ENCODE assay signal across 10 cellular contexts in genomic region chr15:70195808-70196304, GRCh38.
A peak's percentile ranks its signal among the peaks of the same experiment; 100 is the strongest.
DNase-seq lines count a peak whose midpoint lies in the region; ATAC-seq and TF ChIP-seq lines count a peak whose summit lies in the region.
"Had no signal": no experiment of that assay in that cellular context is flagged by ENCODE, and none has a peak within 500 bp of the region (broad histone marks: within the 10 kb centered on the region; RNA-seq: fewer than 3 reads in every experiment).

No MANE protein-coding gene starts in this region.

- H3K4me3 ChIP-seq in MM.1S (ENCODE audit: low read length) = peak overlapping the region; percentile 21; the same call in 1 of the 2 replicates
- no peak overlapping the region for H3K4me3 ChIP-seq in esophagus (ENCODE audit: low read depth in 1 of 2, low read length in 2 of 2)
- H3K4me3 ChIP-seq in CD8-positive, alpha-beta memory T cell (ENCODE audit: low read length) = no peak overlapping the region
- H3K4me3 ChIP-seq: BLaER1 treated with 17β-estradiol and CSF1 and Interleukin-3, amounts not matched to agents 10 nM and 100 nM had no signal

- H3F3A ChIP-seq in MM.1S (ENCODE audit: insufficient read depth, low read length) = peaks cover 20% of the 10 kb centered on the region

- peak overlapping the region; percentile 75 for H3K9ac ChIP-seq in MM.1S (ENCODE audit: low read length)
- H3K9ac ChIP-seq: BLaER1 treated with 17β-estradiol and CSF1 and Interleukin-3, amounts not matched to agents 10 nM and 100 nM had no signal

- peak overlapping the region; percentile 74 for H3K27ac ChIP-seq in 22Rv1
- peak overlapping the region; percentile 97 for H3K27ac ChIP-seq in MM.1S (ENCODE audit: low read length)
- peak overlapping the region; percentile 46 to 87 for H3K27ac ChIP-seq in esophagus (ENCODE audit: low read depth in 2 of 2, low read length in 1 of 2)
- H3K27ac ChIP-seq in CD8-positive, alpha-beta memory T cell (ENCODE audit: low read depth, low read length) = no peak overlapping the region
- H3K27ac ChIP-seq: BLaER1 treated with 17β-estradiol and CSF1 and Interleukin-3, amounts not matched to agents 10 nM and 100 nM had no signal

- TF ChIP-seq CTCF in 22Rv1 (IDR thresholded peaks at IDR 0.05) (no peak), MM.1S (IDR thresholded peaks at IDR 0.05; ENCODE audit: low read length) (no peak)

- peaks cover 0 to 5% (median 0%) of the 10 kb centered on the region in 3 donors for H3K36me3 Mint-ChIP-seq in CD8-positive, alpha-beta memory T cell

- POLR2A ChIA-PET in CD8-positive, alpha-beta memory T cell (lab: Charles Lee) = interaction anchor here (0.5 kb wide), 1 partner anchor 571 kb away, joined by 3 read pairs; no protein-coding TSS in a partner anchor

- H3K9me3 Mint-ChIP-seq in CD8-positive, alpha-beta memory T cell = peaks cover 0 to 4% (median 3%) of the 10 kb centered on the region in 5 donors

- no peaks in the 10 kb centered on the region for H3K27me3 ChIP-seq in MM.1S (replicated peaks; ENCODE audit: insufficient read depth, low read length)
- H3K27me3 ChIP-seq in esophagus (ENCODE audit: control insufficient read depth in 1 of 2, insufficient read depth in 2 of 2, low read length in 2 of 2) = no peaks in the 10 kb centered on the region
- H3K27me3 ChIP-seq in CD8-positive, alpha-beta memory T cell (ENCODE audit: insufficient read depth, low read length, poor library complexity, severe bottlenecking) = no peaks in the 10 kb centered on the region

- no peaks in the 10 kb centered on the region for H4K20me1 ChIP-seq in MM.1S (ENCODE audit: insufficient read depth, low read length)

- H3K4me3 Mint-ChIP-seq in CD8-positive, alpha-beta memory T cell = no peak overlapping the region

- DNase-seq in MM.1S (no peak), mucosa of gallbladder (ENCODE audit: low spot score) (peak; percentile 70), NCI-H2196 treated with DMSO at 0.1 percent for 48 hours (lab: John Stamatoyannopoulos, UW; ENCODE audit: unreplicated experiment) (no peak)
- DNase-seq in CD8-positive, alpha-beta memory T cell = no peak
- DNase-seq: NCI-H1694 had no signal

- CTCF ChIA-PET in CD8-positive, alpha-beta memory T cell (lab: Charles Lee) = no interaction called here

- no peak overlapping the region for H3K27ac Mint-ChIP-seq in CD8-positive, alpha-beta memory T cell

- H3K36me3 ChIP-seq in MM.1S (replicated peaks; ENCODE audit: insufficient read depth, low read length) (no peaks in the 10 kb centered on the region), esophagus (ENCODE audit: control insufficient read depth in 2 of 2, insufficient read depth in 2 of 2, low read length in 1 of 2) (no peaks in the 10 kb centered on the region)
- no peaks in the 10 kb centered on the region for H3K36me3 ChIP-seq in CD8-positive, alpha-beta memory T cell (ENCODE audit: insufficient read depth, low read length)
- H3K36me3 ChIP-seq: BLaER1 treated with 17β-estradiol and CSF1 and Interleukin-3, amounts not matched to agents 10 nM and 100 nM had no signal

- H3K79me2 ChIP-seq in MM.1S (ENCODE audit: low read length) = no peaks in the 10 kb centered on the region

- peaks cover 4 to 10% of the 10 kb centered on the region in 2 donors for H3K27me3 Mint-ChIP-seq in CD8-positive, alpha-beta memory T cell

- peak overlapping the region; percentile 86 for H3K4me2 ChIP-seq in MM.1S (ENCODE audit: low read depth, low read length)

- no peaks in the 10 kb centered on the region for H3K9me3 ChIP-seq in MM.1S (replicated peaks; ENCODE audit: insufficient read depth, low read length)
- no peaks in the 10 kb centered on the region for H3K9me3 ChIP-seq in esophagus (ENCODE audit: control insufficient read depth in 2 of 2, insufficient read depth in 1 of 2, low read depth in 1 of 2, low read length in 1 of 2)
- no peaks in the 10 kb centered on the region for H3K9me3 ChIP-seq in CD8-positive, alpha-beta memory T cell (ENCODE audit: low read length)
- H3K9me3 ChIP-seq: BLaER1 treated with 17β-estradiol and CSF1 and Interleukin-3, amounts not matched to agents 10 nM and 100 nM had no signal

- no peaks in the 10 kb centered on the region for H3K9me2 ChIP-seq in MM.1S (replicated peaks; ENCODE audit: insufficient read depth, low read length)

- H2AFZ ChIP-seq in MM.1S (ENCODE audit: low read length) = peak overlapping the region; percentile 5; the same call in 1 of the 2 replicates

- WGBS in esophagus, 2 donors = 37 to 65% methylated on average over 9 of the region's 9 CpGs

- ATAC-seq in HG02973 (IDR thresholded peaks at IDR 0.05; ENCODE audit: unreplicated experiment) = no peak
- ATAC-seq in GM19397 (IDR thresholded peaks at IDR 0.05; ENCODE audit: unreplicated experiment) = no peak

- peaks cover 1 to 7% (median 7%) of the 10 kb centered on the region in 3 donors for H3K4me1 Mint-ChIP-seq in CD8-positive, alpha-beta memory T cell

- H3K4me1 ChIP-seq in MM.1S (ENCODE audit: low read length) = peaks cover 20% of the 10 kb centered on the region
- peaks cover 0 to 25% of the 10 kb centered on the region in 2 donors for H3K4me1 ChIP-seq in esophagus (ENCODE audit: control insufficient read depth in 2 of 2, insufficient read depth in 2 of 2, low read length in 1 of 2)
- H3K4me1 ChIP-seq in CD8-positive, alpha-beta memory T cell (ENCODE audit: insufficient read depth, low read length) = no peaks in the 10 kb centered on the region
